Comparison of ENCODE assay signal across 22 cellular contexts in the genomic region with DNA sequence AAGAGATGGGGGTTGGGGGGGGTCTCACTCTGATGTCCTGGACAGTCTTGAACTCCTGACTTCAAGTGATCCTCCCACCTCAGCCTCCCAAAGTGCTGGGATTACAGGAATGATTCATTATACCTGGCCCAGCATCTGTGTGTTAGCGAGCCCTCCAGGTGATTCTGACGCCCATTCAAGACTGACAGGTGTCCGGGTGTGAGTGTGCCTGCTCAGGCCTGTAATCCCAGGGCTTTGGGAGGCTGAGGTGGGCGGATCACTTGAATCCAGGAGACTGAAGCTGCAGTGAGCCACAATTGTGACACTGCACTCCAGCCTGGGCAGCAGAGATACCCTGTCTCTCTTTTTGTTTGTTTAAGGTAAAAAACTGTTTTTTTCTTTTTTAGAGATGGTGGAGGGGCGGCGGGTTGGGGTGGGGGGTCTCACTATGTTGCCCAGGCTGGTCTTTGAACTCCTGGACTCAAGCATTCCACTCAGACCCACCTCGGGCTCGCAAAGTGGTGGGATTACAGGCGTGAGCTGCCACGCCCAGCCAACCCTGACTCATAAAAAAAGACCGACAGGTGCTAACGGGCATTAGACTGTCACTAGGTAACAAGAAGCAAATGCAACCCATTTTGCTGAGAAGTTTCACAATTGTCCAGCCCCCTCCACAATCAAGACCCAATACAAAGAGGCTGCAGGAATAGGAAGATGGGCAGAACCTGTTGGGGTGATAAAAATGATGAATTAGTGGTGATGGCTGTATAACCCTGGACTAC. TPM values are rescaled to one million over a fixed set of nuclear protein-coding genes. Genes with fewer than 3 reads are reported as not detected.
DNase-seq lines count a peak whose midpoint lies in the region; ATAC-seq, FAIRE-seq and TF ChIP-seq lines count a peak whose summit lies in the region.
"Had no signal": no experiment of that assay in that cellular context is flagged by ENCODE, and none has a peak within 500 bp of the region (broad histone marks: within the 10 kb centered on the region; RNA-seq: fewer than 3 reads in every experiment).

No MANE protein-coding gene starts in this region.

- H3K4me2 ChIP-seq in H9 (ENCODE audit: insufficient read depth, insufficient read length, low read length): no peak overlapping the region

- H3K4ac ChIP-seq in H9 (ENCODE audit: low read depth, low read length): no peak overlapping the region

- no peak overlapping the region for H3K56ac ChIP-seq in H9 (ENCODE audit: insufficient read length, low read depth, low read length)

- H3K9me3 ChIP-seq in H9 (ENCODE audit: control insufficient read depth, low read depth, low read length): no peaks in the 10 kb centered on the region
- H3K9me3 ChIP-seq: prostate gland, spleen, tibial artery had no signal

- peaks cover 20 to 21% of the 10 kb centered on the region in 2 experiments for H3K4me1 Mint-ChIP-seq in H9
- peaks cover 3 to 8% of the 10 kb centered on the region in 2 donors for H3K4me1 Mint-ChIP-seq in stimulated activated naive B cell treated with anti-CD40 and anti-IgM and Interleukin-4, amounts not matched to agents 10 μg/mL and 1 μg/mL and 100 μg/mL, for 72 hours

- no peak overlapping the region for H3K14ac ChIP-seq in H9 (ENCODE audit: insufficient read depth, low read length)

- intact Hi-C loops in left colon (cut with DNase I, micrococcal nuclease): no loop called here

- DNase-seq in GM12891 (ENCODE audit: insufficient read length, low spot score): no peak
- peak; percentile 57 to 82 (median 59) for DNase-seq in NCI-H1417 (lab: John Stamatoyannopoulos, UW)
- peak; percentile 94 for DNase-seq in NCI-H748 (lab: John Stamatoyannopoulos, UW; ENCODE audit: unreplicated experiment)
- peak; percentile 62 to 69 for DNase-seq in left colon
- no peak for DNase-seq in H9
- no peak for DNase-seq in activated naive CD4-positive, alpha-beta T cell treated with Interleukin-2 at 50 U/mL for 16 hours
- DNase-seq in NCI-H1092 (lab: John Stamatoyannopoulos, UW): no peak
- no peak for DNase-seq in stimulated activated naive B cell treated with anti-CD40 and anti-IgM and Interleukin-4, amounts not matched to agents 10 μg/mL and 1 μg/mL and 100 μg/mL, for 72 hours
- DNase-seq: activated CD4-positive, CD25-positive, alpha-beta regulatory T cell; head of caudate nucleus; NCI-H2029; SHP77 treated with DMSO at 0.1 percent for 48 hours; spleen; T-helper 17 cell; tibial artery had no signal

- H3K27ac Mint-ChIP-seq in H9: 0 out of 7 replicates have a peak overlapping the region, but pooled peaks of 1 of the 3 experiments have one; percentile 47
- no peak overlapping the region for H3K27ac Mint-ChIP-seq in stimulated activated naive B cell treated with anti-CD40 and anti-IgM and Interleukin-4, amounts not matched to agents 10 μg/mL and 1 μg/mL and 100 μg/mL, for 72 hours
- H3K27ac Mint-ChIP-seq: activated T-helper 2 cell treated with anti-CD3 and anti-CD28 coated beads, Interferon-gamma antibody, Interleukin-2, Interleukin-4, amounts not matched to agents 10 μg/mL and 5 μg/mL and 100 μg/mL, durations not matched to agents 14 hours and 24 hours and 36 hours; B cell; natural killer cell treated with Interleukin-12 subunit alpha and Interleukin-12 subunit beta and Interleukin-15 and Interleukin-18, amount 100 ng/mL, for 72 hours; stimulated activated effector memory CD8-positive, alpha-beta T cell treated with anti-CD3 and anti-CD28 coated beads, Interleukin-12 subunit alpha, Interleukin-12 subunit beta, amount 100 ng/mL, for 72 hours; T-helper 17 cell had no signal

- no peak overlapping the region for H2BK120ac ChIP-seq in H9 (ENCODE audit: low read depth, low read length, poor library complexity, severe bottlenecking)

- H3K27me3 Mint-ChIP-seq in H9 (ENCODE audit: low read depth): no peaks in the 10 kb centered on the region
- H3K27me3 Mint-ChIP-seq in stimulated activated naive B cell treated with anti-CD40 and anti-IgM and Interleukin-4, amounts not matched to agents 10 μg/mL and 1 μg/mL and 100 μg/mL, for 72 hours: peaks cover 0 to 8% of the 10 kb centered on the region in 2 donors
- H3K27me3 Mint-ChIP-seq: T-helper 17 cell had no signal

- H3K27ac ChIP-seq in H9 (ENCODE audit: insufficient read length, low read depth, low read length): no peak overlapping the region
- H3K27ac ChIP-seq: cardiac muscle cell, prostate gland, spleen, tibial artery had no signal

- peaks cover 9% of the 10 kb centered on the region for H3K79me1 ChIP-seq in H9 (ENCODE audit: insufficient read depth, low read depth, low read length, poor library complexity, severe bottlenecking)

- no peak overlapping the region for H4K8ac ChIP-seq in H9 (replicated peaks; ENCODE audit: insufficient read length, low read depth, low read length)

- H4K91ac ChIP-seq in H9 (ENCODE audit: insufficient read length, low read depth, low read length): no peak overlapping the region

- no peak overlapping the region for H2BK12ac ChIP-seq in H9 (ENCODE audit: insufficient read length, low read depth, low read length)

- no peak overlapping the region for H3T11ph ChIP-seq in H9 (ENCODE audit: low read length)

- peaks cover 18 to 48% (median 18%) of the 10 kb centered on the region in 3 experiments for H3K36me3 Mint-ChIP-seq in H9 (ENCODE audit: insufficient read depth in 1 of 3, low read depth in 3 of 3)
- H3K36me3 Mint-ChIP-seq in stimulated activated naive B cell treated with anti-CD40 and anti-IgM and Interleukin-4, amounts not matched to agents 10 μg/mL and 1 μg/mL and 100 μg/mL, for 72 hours: no peaks in the 10 kb centered on the region
- H3K36me3 Mint-ChIP-seq: natural killer cell treated with Interleukin-12 subunit alpha and Interleukin-12 subunit beta and Interleukin-15 and Interleukin-18, amount 100 ng/mL, for 72 hours; stimulated activated effector memory CD8-positive, alpha-beta T cell treated with anti-CD3 and anti-CD28 coated beads, Interleukin-12 subunit alpha, Interleukin-12 subunit beta, amount 100 ng/mL, for 72 hours had no signal

- no peak overlapping the region for H3K23ac ChIP-seq in H9 (ENCODE audit: insufficient read length, low read depth, low read length)

- H2BK15ac ChIP-seq in H9 (ENCODE audit: low read depth, low read length): no peak overlapping the region

- no peak overlapping the region for H3K4me3 Mint-ChIP-seq in H9
- no peak overlapping the region for H3K4me3 Mint-ChIP-seq in stimulated activated naive B cell treated with anti-CD40 and anti-IgM and Interleukin-4, amounts not matched to agents 10 μg/mL and 1 μg/mL and 100 μg/mL, for 72 hours
- H3K4me3 Mint-ChIP-seq: B cell; natural killer cell treated with Interleukin-12 subunit alpha and Interleukin-12 subunit beta and Interleukin-15 and Interleukin-18, amount 100 ng/mL, for 72 hours; stimulated activated effector memory CD8-positive, alpha-beta T cell treated with anti-CD3 and anti-CD28 coated beads, Interleukin-12 subunit alpha, Interleukin-12 subunit beta, amount 100 ng/mL, for 72 hours; T-helper 17 cell had no signal

- no peak overlapping the region for H2AFZ ChIP-seq in H9 (ENCODE audit: low read length)

- TF ChIP-seq POLR2A in GM12891 (IDR thresholded peaks at IDR 0.05; ENCODE audit: low read depth, low read length): no peak

- no peak overlapping the region for H4K5ac ChIP-seq in H9 (ENCODE audit: insufficient read length, low read depth, low read length)

- FAIRE-seq in GM12891 (lab: Jason Lieb, UNC): peak; percentile 51
- FAIRE-seq: D721Med had no signal

- H4K20me1 ChIP-seq in H9 (ENCODE audit: control insufficient read depth, insufficient read depth, insufficient read length): no peaks in the 10 kb centered on the region

- no peak overlapping the region for H2AK5ac ChIP-seq in H9 (ENCODE audit: insufficient read length, low read length)

- peaks cover 6% of the 10 kb centered on the region for H3K23me2 ChIP-seq in H9 (ENCODE audit: insufficient read length, low read depth, low read length, poor library complexity, severe bottlenecking)

- H3K9ac ChIP-seq in H9 (ENCODE audit: extremely low read depth, insufficient read length, low read length): no peak overlapping the region

- no CpG with 5 or more reads among the region's 12 CpGs for WGBS in H9 (ENCODE audit: extremely low coverage, insufficient read length, low lambda C conversion rate)

- peaks cover 7% of the 10 kb centered on the region; the same call in 1 of the 2 replicates for H3K4me1 ChIP-seq in H9 (ENCODE audit: insufficient read depth, low read length)
- H3K4me1 ChIP-seq: prostate gland had no signal

- H3K27me3 ChIP-seq in H9 (ENCODE audit: insufficient read depth, low read length): no peaks in the 10 kb centered on the region
- H3K27me3 ChIP-seq: cardiac muscle cell, tibial artery had no signal

- H3K79me2 ChIP-seq in H9 (ENCODE audit: insufficient read depth, low read length): peaks cover 10% of the 10 kb centered on the region; the same call in 1 of the 2 replicates

- no peak for TF ChIP-seq CTCF in H9 (conservative IDR thresholded peaks at IDR 0.05)

- H3K18ac ChIP-seq in H9 (ENCODE audit: insufficient read length, low read depth, low read length): no peak overlapping the region

- H3K9me3 Mint-ChIP-seq in H9: no peaks in the 10 kb centered on the region
- H3K9me3 Mint-ChIP-seq in stimulated activated naive B cell treated with anti-CD40 and anti-IgM and Interleukin-4, amounts not matched to agents 10 μg/mL and 1 μg/mL and 100 μg/mL, for 72 hours: no peaks in the 10 kb centered on the region
- H3K9me3 Mint-ChIP-seq: activated T-helper 2 cell treated with anti-CD3 and anti-CD28 coated beads, Interferon-gamma antibody, Interleukin-2, Interleukin-4, amounts not matched to agents 10 μg/mL and 5 μg/mL and 100 μg/mL, durations not matched to agents 14 hours and 24 hours and 36 hours; natural killer cell treated with Interleukin-12 subunit alpha and Interleukin-12 subunit beta and Interleukin-15 and Interleukin-18, amount 100 ng/mL, for 72 hours; stimulated activated effector memory CD8-positive, alpha-beta T cell treated with anti-CD3 and anti-CD28 coated beads, Interleukin-12 subunit alpha, Interleukin-12 subunit beta, amount 100 ng/mL, for 72 hours had no signal

- ATAC-seq in left colon: peak; percentile 17
- ATAC-seq in stimulated activated naive B cell treated with anti-CD40 and anti-IgM and Interleukin-4, amounts not matched to agents 10 μg/mL and 1 μg/mL and 100 μg/mL, for 72 hours (replicated peaks): no peak
- ATAC-seq: natural killer cell treated with Interleukin-12 subunit alpha and Interleukin-12 subunit beta and Interleukin-15 and Interleukin-18, amount 100 ng/mL, for 72 hours; stimulated activated effector memory CD8-positive, alpha-beta T cell treated with anti-CD3 and anti-CD28 coated beads, Interleukin-12 subunit alpha, Interleukin-12 subunit beta, amount 100 ng/mL, for 72 hours; T-helper 17 cell had no signal

- no peak overlapping the region for H2BK5ac ChIP-seq in H9 (ENCODE audit: insufficient read length, low read length)

- no peak overlapping the region for H2BK20ac ChIP-seq in H9 (ENCODE audit: low read depth, low read length, poor library complexity, severe bottlenecking)

RNA-seq across cellular contexts. Expression of gene VSIG10, which starts 4.7 kb away (rescaled TPM):
- polyA plus RNA-seq in GM12891 (2012; ENCODE audit: low read depth, missing spikeins): 4.3 TPM
- total RNA-seq in left colon (10 to 100 TPM; 86.7 to 95.7 TPM), H9 (2021) (89.6 and 97.4 TPM in 2 replicates)

RNA-seq across cellular contexts. Expression of gene PEBP1, which starts 36.8 kb away (rescaled TPM):
- polyA plus RNA-seq in GM12891 (2012; ENCODE audit: low read depth, missing spikeins): 175 TPM
- total RNA-seq in left colon: 100 to 1,000 TPM; 186 to 205 TPM
- 320 and 334 TPM in 2 replicates for total RNA-seq in H9 (2021)

RNA-seq across cellular contexts. Expression of gene WSB2, which starts 38.1 kb away (rescaled TPM):
- polyA plus RNA-seq in GM12891 (2012; ENCODE audit: low read depth, missing spikeins): 38.5 TPM
- total RNA-seq in left colon (100 to 1,000 TPM; 119 to 144 TPM), H9 (2021) (58.6 and 61.4 TPM in 2 replicates)

Comparison
In these comparisons a context has a peak if more than half of its experiments do, and no peak if none do; other contexts are left out.
1. DNase-seq: peak in NCI-H1417 (3 of 3), NCI-H748 (single experiment) and left colon (2 of 2); none in GM12891 (single experiment), H9 (single experiment), activated naive CD4-positive, alpha-beta T cell treated with Interleukin-2 at 50 U/mL for 16 hours (single experiment), NCI-H1092 (single experiment) and stimulated activated naive B cell treated with anti-CD40 and anti-IgM and Interleukin-4, amounts not matched to agents 10 μg/mL and 1 μg/mL and 100 μg/mL, for 72 hours (single experiment).